2 cellular contexts compared by ENCODE assay signal in the genomic region with DNA sequence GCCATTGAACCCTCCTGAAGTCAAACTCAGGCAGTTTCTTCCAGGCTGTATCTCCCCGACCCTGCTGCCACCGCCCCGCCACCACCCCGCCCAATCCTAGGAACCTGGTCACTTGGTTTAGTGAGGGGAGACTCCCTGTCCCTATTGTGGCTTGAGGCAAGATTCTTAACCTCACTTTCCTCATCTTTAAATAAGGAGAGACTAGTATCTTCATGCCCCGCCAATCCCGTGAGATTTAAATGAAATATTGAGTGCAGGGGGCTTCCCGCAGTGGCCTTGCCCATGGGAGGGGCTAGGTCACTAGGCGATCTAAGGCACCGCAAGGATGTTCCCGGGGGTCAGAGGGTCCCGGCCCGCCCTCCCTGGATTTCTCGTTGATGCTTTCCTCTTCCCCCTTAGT.
TF ChIP-seq lines count a peak whose summit lies in the region.

No MANE protein-coding gene starts in this region.

TF ChIP-seq in SK-N-SH, 30 proteins besides CTCF, POLR2A, EP300 and RAD21 (continued from another document):
- TF ChIP-seq USF1 (IDR thresholded peaks at IDR 0.05; ENCODE audit: borderline replicate concordance, low read depth), result no peak

TF ChIP-seq in SK-N-SH treated with all-trans-retinoic acid at 6 μM for 48 hours, 23 proteins besides CTCF, POLR2A, EP300 and RAD21 (continued from another document):
- TF ChIP-seq, protein P1, sequence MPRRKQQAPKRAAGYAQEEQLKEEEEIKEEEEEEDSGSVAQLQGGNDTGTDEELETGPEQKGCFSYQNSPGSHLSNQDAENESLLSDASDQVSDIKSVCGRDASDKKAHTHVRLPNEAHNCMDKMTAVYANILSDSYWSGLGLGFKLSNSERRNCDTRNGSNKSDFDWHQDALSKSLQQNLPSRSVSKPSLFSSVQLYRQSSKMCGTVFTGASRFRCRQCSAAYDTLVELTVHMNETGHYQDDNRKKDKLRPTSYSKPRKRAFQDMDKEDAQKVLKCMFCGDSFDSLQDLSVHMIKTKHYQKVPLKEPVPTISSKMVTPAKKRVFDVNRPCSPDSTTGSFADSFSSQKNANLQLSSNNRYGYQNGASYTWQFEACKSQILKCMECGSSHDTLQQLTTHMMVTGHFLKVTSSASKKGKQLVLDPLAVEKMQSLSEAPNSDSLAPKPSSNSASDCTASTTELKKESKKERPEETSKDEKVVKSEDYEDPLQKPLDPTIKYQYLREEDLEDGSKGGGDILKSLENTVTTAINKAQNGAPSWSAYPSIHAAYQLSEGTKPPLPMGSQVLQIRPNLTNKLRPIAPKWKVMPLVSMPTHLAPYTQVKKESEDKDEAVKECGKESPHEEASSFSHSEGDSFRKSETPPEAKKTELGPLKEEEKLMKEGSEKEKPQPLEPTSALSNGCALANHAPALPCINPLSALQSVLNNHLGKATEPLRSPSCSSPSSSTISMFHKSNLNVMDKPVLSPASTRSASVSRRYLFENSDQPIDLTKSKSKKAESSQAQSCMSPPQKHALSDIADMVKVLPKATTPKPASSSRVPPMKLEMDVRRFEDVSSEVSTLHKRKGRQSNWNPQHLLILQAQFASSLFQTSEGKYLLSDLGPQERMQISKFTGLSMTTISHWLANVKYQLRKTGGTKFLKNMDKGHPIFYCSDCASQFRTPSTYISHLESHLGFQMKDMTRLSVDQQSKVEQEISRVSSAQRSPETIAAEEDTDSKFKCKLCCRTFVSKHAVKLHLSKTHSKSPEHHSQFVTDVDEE (CRISPR knock-in tag; IDR thresholded peaks at IDR 0.05), result no peak
- no peak for TF ChIP-seq TOX (CRISPR knock-in tag; IDR thresholded peaks at IDR 0.05; ENCODE audit: borderline replicate concordance)
- TF ChIP-seq, protein P2, sequence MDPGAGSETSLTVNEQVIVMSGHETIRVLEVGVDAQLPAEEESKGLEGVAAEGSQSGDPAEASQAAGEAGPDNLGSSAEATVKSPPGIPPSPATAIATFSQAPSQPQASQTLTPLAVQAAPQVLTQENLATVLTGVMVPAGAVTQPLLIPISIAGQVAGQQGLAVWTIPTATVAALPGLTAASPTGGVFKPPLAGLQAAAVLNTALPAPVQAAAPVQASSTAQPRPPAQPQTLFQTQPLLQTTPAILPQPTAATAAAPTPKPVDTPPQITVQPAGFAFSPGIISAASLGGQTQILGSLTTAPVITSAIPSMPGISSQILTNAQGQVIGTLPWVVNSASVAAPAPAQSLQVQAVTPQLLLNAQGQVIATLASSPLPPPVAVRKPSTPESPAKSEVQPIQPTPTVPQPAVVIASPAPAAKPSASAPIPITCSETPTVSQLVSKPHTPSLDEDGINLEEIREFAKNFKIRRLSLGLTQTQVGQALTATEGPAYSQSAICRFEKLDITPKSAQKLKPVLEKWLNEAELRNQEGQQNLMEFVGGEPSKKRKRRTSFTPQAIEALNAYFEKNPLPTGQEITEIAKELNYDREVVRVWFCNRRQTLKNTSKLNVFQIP (CRISPR knock-in tag; IDR thresholded peaks at IDR 0.05; ENCODE audit: borderline replicate concordance, low read depth), result no peak
